8 cellular contexts compared by ENCODE assay signal in the genomic region with DNA sequence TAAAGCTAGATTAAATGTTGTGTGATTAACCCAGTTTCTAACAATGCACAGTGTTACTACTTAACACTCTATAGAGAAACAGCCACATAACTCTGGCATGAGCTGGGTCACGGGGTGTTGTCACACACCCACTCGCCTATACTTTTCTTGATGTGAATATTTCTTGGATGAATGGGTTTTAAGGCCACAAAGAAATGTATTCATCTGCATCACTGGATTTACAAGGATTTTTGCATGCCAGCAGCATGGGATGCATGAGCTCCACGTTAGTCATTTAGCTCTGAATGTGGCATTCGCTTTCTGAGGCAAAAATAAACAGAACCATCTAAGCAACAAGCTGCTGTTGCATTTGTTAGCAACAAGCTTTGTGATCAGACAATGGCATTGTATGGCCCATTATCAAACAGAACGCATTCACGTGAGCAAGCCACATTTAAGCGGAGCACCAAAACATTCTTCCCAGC.
DNase-seq lines count a peak whose midpoint lies in the region; ATAC-seq, FAIRE-seq and TF ChIP-seq lines count a peak whose summit lies in the region.

No MANE protein-coding gene starts in this region.

- no peak overlapping the region for H3K4me3 ChIP-seq in epithelial cell of esophagus (ENCODE audit: low read length)
- H3K4me3 ChIP-seq in right lobe of liver: no peak overlapping the region

- no peaks in the 10 kb centered on the region for H3K9me3 Mint-ChIP-seq in osteocyte (ENCODE audit: unreplicated experiment)

- H3K4me3 Mint-ChIP-seq in osteocyte (ENCODE audit: unreplicated experiment): no peak overlapping the region

- ATAC-seq in GM18907 (IDR thresholded peaks at IDR 0.05; ENCODE audit: unreplicated experiment): no peak
- no peak for ATAC-seq in HG03175 (IDR thresholded peaks at IDR 0.05; ENCODE audit: unreplicated experiment)
- ATAC-seq in right lobe of liver: no peak
- ATAC-seq in HG02840 (IDR thresholded peaks at IDR 0.05; ENCODE audit: low FRiP score, unreplicated experiment): no peak

- WGBS in right lobe of liver (ENCODE audit: insufficient coverage, low coverage, low lambda C conversion rate, missing lambda C conversion rate): 90% methylated on average over 7 of the region's 7 CpGs

- FAIRE-seq in GM12891 (lab: Jason Lieb, UNC): peak; percentile 81

- peak overlapping the region; percentile 82 for H3K27ac Mint-ChIP-seq in osteocyte (ENCODE audit: unreplicated experiment)

- intact Hi-C loops in right lobe of liver (cut with DNase I): no loop called here

- H3K9me3 ChIP-seq in right lobe of liver: no peaks in the 10 kb centered on the region

- H3K4me1 Mint-ChIP-seq in osteocyte (ENCODE audit: unreplicated experiment): peaks cover 31% of the 10 kb centered on the region

- peaks cover 27% of the 10 kb centered on the region for H3K36me3 Mint-ChIP-seq in osteocyte (ENCODE audit: unreplicated experiment)

- no peaks in the 10 kb centered on the region for H3K27me3 ChIP-seq in right lobe of liver

- H3K36me3 ChIP-seq in right lobe of liver: peaks cover 0 to 5% (median 0%) of the 10 kb centered on the region in 4 donors

- TF ChIP-seq CTCF in epithelial cell of esophagus (IDR thresholded peaks at IDR 0.05; ENCODE audit: insufficient read depth, low read depth, low read length, missing control alignments): no peak
- TF ChIP-seq CTCF in osteocyte (IDR thresholded peaks at IDR 0.05): no peak
- TF ChIP-seq CTCF in right lobe of liver (IDR thresholded peaks at IDR 0.05): no peak

- H3K27me3 Mint-ChIP-seq in osteocyte (ENCODE audit: unreplicated experiment): no peaks in the 10 kb centered on the region

- no peak overlapping the region for H3K27ac ChIP-seq in right lobe of liver

- TF ChIP-seq POLR2A in GM12891 (IDR thresholded peaks at IDR 0.05; ENCODE audit: low read depth, low read length) (0 out of 2 replicates have a peak, but pooled peaks have one; percentile 60), right lobe of liver (IDR thresholded peaks at IDR 0.05) (no peak)

- no peaks in the 10 kb centered on the region for H3K4me1 ChIP-seq in right lobe of liver

- DNase-seq in GM12891 (ENCODE audit: insufficient read length, low spot score) (no peak), NCI-H748 (lab: John Stamatoyannopoulos, UW; ENCODE audit: unreplicated experiment) (peak; percentile 80), epithelial cell of esophagus (ENCODE audit: low read depth) (peak; percentile 95), osteocyte (ENCODE audit: extremely low spot score, unreplicated experiment) (no peak), right lobe of liver (no peak)

TF ChIP-seq in GM12891, 5 proteins besides CTCF, POLR2A, EP300 and RAD21:
- no peak for TF ChIP-seq POLR2AphosphoS5 (IDR thresholded peaks at IDR 0.05; ENCODE audit: low read depth, low read length)
- no peak for TF ChIP-seq POU2F2 (IDR thresholded peaks at IDR 0.05; ENCODE audit: low read depth, low read length)
- no peak for TF ChIP-seq SPI1 (IDR thresholded peaks at IDR 0.05; ENCODE audit: low read depth, low read length)
- TF ChIP-seq TAF1 (IDR thresholded peaks at IDR 0.05; ENCODE audit: low read depth, low read length): no peak
- TF ChIP-seq PAX5 (IDR thresholded peaks at IDR 0.05; ENCODE audit: insufficient read depth, low read length, severe bottlenecking): no peak

Comparison
In these comparisons a context has a peak if more than half of its experiments do, and no peak if none do; other contexts are left out.
1. DNase-seq: peak in NCI-H748 (single experiment) and epithelial cell of esophagus (single experiment); none in GM12891 (single experiment), osteocyte (single experiment) and right lobe of liver (0 of 3).